31 cellular contexts compared by ENCODE assay signal in genomic region chr1:173572465-173572864, GRCh38. TPM values are rescaled to one million over a fixed set of nuclear protein-coding genes. Genes with fewer than 3 reads are reported as not detected.
"Had no signal": no experiment of that assay in that cellular context is flagged by ENCODE, and none has a peak within 500 bp of the region (broad histone marks: within the 10 kb centered on the region; RNA-seq: fewer than 3 reads in every experiment).

No MANE protein-coding gene starts in this region.

- H3K36me3 ChIP-seq: neural progenitor cell, ovary, spleen, suprapubic skin, tibial artery, transverse colon, upper lobe of right lung, uterus had no signal

- H3K9me3 ChIP-seq: ovary, psoas muscle, suprapubic skin, testis, tibial artery, transverse colon, uterus had no signal

- H3K4me2 ChIP-seq: neural progenitor cell, smooth muscle cell had no signal

- H3K27me3 ChIP-seq: neural progenitor cell, ovary, spleen, suprapubic skin, testis, tibial artery, transverse colon, upper lobe of right lung, uterus had no signal

- H3K4me1 ChIP-seq: neural progenitor cell, parathyroid adenoma, psoas muscle, spleen, suprapubic skin, testis, tibial artery, transverse colon, upper lobe of right lung, uterus had no signal

- H3K4me3 ChIP-seq: neural progenitor cell, ovary, psoas muscle, skin epidermis, smooth muscle cell, spleen, suprapubic skin, testis, tibial artery, transverse colon, upper lobe of right lung, uterus had no signal

- H3K79me2 ChIP-seq: parathyroid adenoma had no signal

- H2AFZ ChIP-seq: neural progenitor cell, parathyroid adenoma had no signal

- ATAC-seq: natural killer cell; psoas muscle; right cardiac atrium; sciatic nerve; stimulated activated memory B cell treated with anti-CD40 and anti-IgM and Interleukin-4, amounts not matched to agents 10 μg/mL and 1 μg/mL and 100 μg/mL, for 72 hours; stimulated activated naive CD8-positive, alpha-beta T cell treated with anti-CD3 and anti-CD28 coated beads, Interleukin-15, amount 100 ng/mL, for 72 hours; stimulated activated naive CD8-positive, alpha-beta T cell treated with anti-CD3 and anti-CD28 coated beads, Interleukin-15, Interleukin-2, amounts not matched to agents 100 U/mL and 50 U/mL, for 24 hours; upper lobe of right lung had no signal

- DNase-seq: natural killer cell; occipital lobe; ovary; posterior cingulate gyrus; psoas muscle; right cardiac atrium; spleen; stimulated activated CD4-positive, alpha-beta T cell treated with anti-CD3 and anti-CD28 coated beads, Interleukin-12 subunit alpha, Interleukin-12 subunit beta, amount 100 ng/mL, for 4 hours; stimulated activated CD4-positive, alpha-beta T cell treated with anti-CD3 and anti-CD28 coated beads, Interleukin-1b, Interleukin-23, amount 100 ng/mL, for 48 hours; stimulated activated CD4-positive, alpha-beta T cell treated with anti-CD3 and anti-CD28 coated beads, Interleukin-4, amount 100 ng/mL, for 1 hour; stimulated activated CD4-positive, alpha-beta T cell treated with anti-CD3 and anti-CD28 coated beads, Interleukin-4, amount 100 ng/mL, for 4 hours; stimulated activated CD8-positive, alpha-beta memory T cell treated with anti-CD3 and anti-CD28 coated beads, Interleukin-4, amount 100 ng/mL, for 48 hours; stimulated activated naive CD4-positive, alpha-beta T cell; stimulated activated naive CD8-positive, alpha-beta T cell treated with anti-CD3 and anti-CD28 coated beads, Interleukin-15, amount 100 ng/mL, for 72 hours; stimulated activated naive CD8-positive, alpha-beta T cell treated with anti-CD3 and anti-CD28 coated beads, Interleukin-15, Interleukin-2, amounts not matched to agents 100 U/mL and 50 U/mL, for 24 hours; substantia nigra; testis; tibial artery; transverse colon; upper lobe of right lung; uterus had no signal

- H3K9ac ChIP-seq: neural progenitor cell, parathyroid adenoma had no signal

- H3K27ac ChIP-seq: neural progenitor cell, ovary, parathyroid adenoma, psoas muscle, skin epidermis, suprapubic skin, testis, tibial artery, transverse colon, upper lobe of right lung, uterus had no signal

RNA-seq across cellular contexts. Expression of gene SLC9C2, which starts 30.4 kb away (rescaled TPM):
- total RNA-seq: natural killer cell, osteoblast, progenitor cell of endocrine pancreas, psoas muscle, sciatic nerve, smooth muscle cell, suprapubic skin, transverse colon, urinary bladder had no signal
- polyA plus RNA-seq: psoas muscle, urinary bladder had no signal
